ENCODE assay signal across 21 cellular contexts in the genomic region with DNA sequence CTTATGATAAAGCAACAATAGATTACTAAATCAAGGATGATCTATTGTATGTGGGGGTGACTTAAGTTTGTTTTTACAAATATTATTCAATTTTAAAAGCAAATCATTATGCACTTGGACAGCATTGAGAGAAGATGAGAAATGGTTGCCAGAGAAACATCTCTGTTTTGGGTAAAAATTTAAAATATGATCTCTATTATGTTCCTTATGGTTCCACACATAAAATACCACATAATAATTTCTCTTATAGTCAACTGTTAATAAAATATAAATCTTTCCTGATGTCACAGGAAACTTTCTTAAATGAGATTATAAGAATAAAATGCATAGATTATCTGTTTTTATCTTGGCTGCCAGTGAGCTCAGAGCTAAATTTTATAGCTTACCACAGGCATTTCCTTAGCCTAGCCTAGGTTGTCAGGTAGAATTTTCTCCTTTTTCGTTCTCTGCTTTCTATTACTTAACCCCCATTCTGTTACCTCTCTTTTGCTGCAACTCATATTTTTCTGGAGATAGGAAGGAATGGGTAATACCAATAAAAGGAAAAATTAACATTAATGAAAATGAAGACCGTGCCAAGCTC.
"Had no signal": no experiment of that assay in that cellular context is flagged by ENCODE, and none has a peak within 500 bp of the region (broad histone marks: within the 10 kb centered on the region; RNA-seq: fewer than 3 reads in every experiment).

No MANE protein-coding gene starts in this region.

- H3K4me3 ChIP-seq: coronary artery, heart right ventricle, psoas muscle, right lobe of liver, spleen, tibial artery, upper lobe of right lung had no signal

- H3K36me3 ChIP-seq: heart right ventricle, right lobe of liver, spleen, tibial artery, upper lobe of right lung had no signal

- H3K27ac Mint-ChIP-seq: endodermal cell; naive B cell; nephron progenitor cell; stimulated activated memory B cell treated with anti-CD40 and anti-IgM and Interleukin-4, amounts not matched to agents 10 μg/mL and 1 μg/mL and 100 μg/mL, for 72 hours; stimulated activated naive CD8-positive, alpha-beta T cell treated with anti-CD3 and anti-CD28 coated beads, Interleukin-15, Interleukin-2, amounts not matched to agents 100 ng/mL and 50 ng/mL, for 24 hours had no signal

- DNase-seq: effector CD4-positive, alpha-beta T cell; endodermal cell; erythroblast; heart right ventricle; hypothalamus; kidney glomerular epithelial cell; mesendoderm; naive B cell; nephron progenitor cell; psoas muscle; retina; right lobe of liver; spleen; stimulated activated CD4-positive, alpha-beta T cell treated with anti-CD3 and anti-CD28 coated beads, Interleukin-15, amount 100 ng/mL, for 24 hours; stimulated activated CD4-positive, alpha-beta T cell treated with anti-CD3 and anti-CD28 coated beads, Interleukin-1b, Interleukin-23, amount 100 ng/mL, for 48 hours; stimulated activated CD4-positive, alpha-beta T cell treated with anti-CD3 and anti-CD28 coated beads, Interleukin-4, amount 100 ng/mL, for 24 hours; tibial artery; upper lobe of right lung had no signal

- H3K27me3 ChIP-seq: heart right ventricle, right lobe of liver, spleen, tibial artery, upper lobe of right lung had no signal

- H3K36me3 Mint-ChIP-seq: naive B cell; stimulated activated memory B cell treated with anti-CD40 and anti-IgM and Interleukin-4, amounts not matched to agents 10 μg/mL and 1 μg/mL and 100 μg/mL, for 72 hours had no signal

- H3K4me3 Mint-ChIP-seq: endodermal cell; naive B cell; nephron progenitor cell; stimulated activated memory B cell treated with anti-CD40 and anti-IgM and Interleukin-4, amounts not matched to agents 10 μg/mL and 1 μg/mL and 100 μg/mL, for 72 hours; stimulated activated naive CD8-positive, alpha-beta T cell treated with anti-CD3 and anti-CD28 coated beads, Interleukin-15, Interleukin-2, amounts not matched to agents 100 ng/mL and 50 ng/mL, for 24 hours had no signal

- H3K9me3 ChIP-seq: heart right ventricle, psoas muscle, right lobe of liver, spleen, tibial artery, upper lobe of right lung had no signal

- ATAC-seq: heart right ventricle; right lobe of liver; stimulated activated memory B cell treated with anti-CD40 and anti-IgM and Interleukin-4, amounts not matched to agents 10 μg/mL and 1 μg/mL and 100 μg/mL, for 72 hours; upper lobe of right lung had no signal

- H3K9me3 Mint-ChIP-seq: endodermal cell; nephron progenitor cell; stimulated activated memory B cell treated with anti-CD40 and anti-IgM and Interleukin-4, amounts not matched to agents 10 μg/mL and 1 μg/mL and 100 μg/mL, for 72 hours; stimulated activated naive CD8-positive, alpha-beta T cell treated with anti-CD3 and anti-CD28 coated beads, Interleukin-15, Interleukin-2, amounts not matched to agents 100 ng/mL and 50 ng/mL, for 24 hours had no signal

- H3K27ac ChIP-seq: coronary artery, heart right ventricle, right lobe of liver, spleen, tibial artery, upper lobe of right lung had no signal

- H3K27me3 Mint-ChIP-seq: stimulated activated memory B cell treated with anti-CD40 and anti-IgM and Interleukin-4, amounts not matched to agents 10 μg/mL and 1 μg/mL and 100 μg/mL, for 72 hours had no signal

- H3K4me1 ChIP-seq: right lobe of liver had no signal
